1 cellular context compared by ENCODE assay signal in genomic region chr4:153987291-153987690, GRCh38.
TF ChIP-seq lines count a peak whose summit lies in the region.

No MANE protein-coding gene starts in this region.

TF ChIP-seq in GM23338, 12 proteins besides CTCF, POLR2A, EP300 and RAD21 (continued from another document):
- TF ChIP-seq ETS1 (IDR thresholded peaks at IDR 0.05) (no peak), ZNF331 (CRISPR knock-in tag; IDR thresholded peaks at IDR 0.05; ENCODE audit: low read depth) (no peak), STAT1 (IDR thresholded peaks at IDR 0.05; ENCODE audit: unreplicated experiment) (no peak), REST (IDR thresholded peaks at IDR 0.05; ENCODE audit: unreplicated experiment) (no peak)
TF ChIP-seq in GM23338: peak in this region for 0.
